Comparison of ENCODE assay signal across 12 cellular contexts in the genomic region with DNA sequence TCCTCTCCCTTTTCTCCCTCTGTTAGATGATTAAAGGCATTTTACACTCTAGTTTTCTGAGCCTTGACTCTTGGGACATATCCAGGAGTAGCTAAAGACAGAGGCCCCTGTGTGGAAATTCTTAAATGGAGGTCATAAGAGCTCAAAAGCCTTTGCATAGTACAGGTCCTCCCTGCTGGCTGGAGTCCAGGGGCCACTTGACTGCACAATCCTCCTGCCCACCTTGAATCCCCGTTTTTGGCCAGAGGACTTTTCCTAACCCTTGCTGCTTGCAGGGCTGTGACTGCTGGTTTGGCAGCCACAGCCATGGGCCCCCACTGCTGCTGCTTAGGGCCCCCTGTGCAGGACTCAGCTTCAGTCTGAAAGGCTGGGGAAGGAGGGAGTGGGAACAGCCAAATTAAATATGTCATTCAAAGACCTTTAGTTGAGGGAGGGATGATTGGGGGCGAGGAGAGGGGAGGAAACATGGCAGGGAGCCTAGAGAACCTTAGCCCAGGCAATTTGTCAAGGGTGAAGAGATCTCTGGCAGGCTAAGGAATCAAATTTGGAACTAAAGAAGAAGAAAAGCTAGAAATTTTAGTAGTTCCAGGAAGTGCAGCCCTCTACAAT. TPM values are rescaled to one million over a fixed set of nuclear protein-coding genes. Genes with fewer than 3 reads are reported as not detected.
DNase-seq lines count a peak whose midpoint lies in the region; ATAC-seq and TF ChIP-seq lines count a peak whose summit lies in the region.
"Had no signal": no experiment of that assay in that cellular context is flagged by ENCODE, and none has a peak within 500 bp of the region (broad histone marks: within the 10 kb centered on the region; RNA-seq: fewer than 3 reads in every experiment).

No MANE protein-coding gene starts in this region.

- no peak overlapping the region for H2AFZ ChIP-seq in Loucy (ENCODE audit: low read length)

- no peak overlapping the region for H3K27ac Mint-ChIP-seq in WTC11

- no peaks in the 10 kb centered on the region for H3K9me2 ChIP-seq in Loucy (replicated peaks; ENCODE audit: low read depth, low read length)

- H3K4me1 Mint-ChIP-seq in WTC11, result no peaks in the 10 kb centered on the region

- H3K4me3 ChIP-seq in Loucy (ENCODE audit: low read length, poor library complexity, severe bottlenecking) (no peak overlapping the region), ascending aorta (no peak overlapping the region), stomach smooth muscle (ENCODE audit: low read length in 2 of 2) (no peak overlapping the region)

- intact Hi-C loops in ascending aorta (cut with DNase I), result no loop called here

- H3K4me2 ChIP-seq in Loucy (ENCODE audit: low read depth, low read length, poor library complexity, severe bottlenecking), result no peak overlapping the region

- H3K4me1 ChIP-seq in Loucy (ENCODE audit: insufficient read depth, low read length, poor library complexity, severe bottlenecking) (peaks cover 46% of the 10 kb centered on the region), ascending aorta (peaks cover 6 to 15% of the 10 kb centered on the region in 2 donors), stomach smooth muscle (ENCODE audit: control insufficient read depth, insufficient read depth, low read length) (peaks cover 9% of the 10 kb centered on the region)
- H3K4me1 ChIP-seq: Caco-2 had no signal

- TF ChIP-seq CTCF in Loucy (conservative IDR thresholded peaks at IDR 0.05; ENCODE audit: low read length) (no peak), ascending aorta (IDR thresholded peaks at IDR 0.05) (no peak), WTC11 (IDR thresholded peaks at IDR 0.05) (no peak)

- DNase-seq in ascending aorta (ENCODE audit: low spot score in 2 of 2) (no peak), left kidney (ENCODE audit: low read depth, low spot score) (peak; percentile 36), COLO829 (ENCODE audit: low spot score) (no peak), WTC11 (ENCODE audit: low spot score) (no peak), NCI-H82 treated with DMSO at 0.1 percent for 48 hours (lab: John Stamatoyannopoulos, UW; ENCODE audit: unreplicated experiment) (no peak)
- DNase-seq: Caco-2; cortex of kidney; foreskin melanocyte; stimulated activated CD4-positive, alpha-beta T cell treated with anti-CD3 and anti-CD28 coated beads, Interleukin-1b, Interleukin-23, amount 100 ng/mL, for 48 hours had no signal

- ATAC-seq in WTC11, result no peak

- H3K36me3 Mint-ChIP-seq in WTC11, result peaks cover 55% of the 10 kb centered on the region

- POLR2A ChIA-PET in WTC11 (lab: Charles Lee), result no interaction called here

- CTCF ChIA-PET in WTC11 (lab: Charles Lee), result interaction anchor here (1.0 kb wide), 1 partner anchor 147 kb away, joined by 3 read pairs; no protein-coding TSS in a partner anchor

- H3K9me3 ChIP-seq in Loucy (ENCODE audit: insufficient read depth, low read depth, low read length), result no peaks in the 10 kb centered on the region
- H3K9me3 ChIP-seq in ascending aorta, result no peaks in the 10 kb centered on the region
- H3K9me3 ChIP-seq in stomach smooth muscle (ENCODE audit: control insufficient read depth in 2 of 2, low read length in 2 of 2), result no peaks in the 10 kb centered on the region
- H3K9me3 ChIP-seq: Caco-2 had no signal

- no peak overlapping the region for H3K4me3 Mint-ChIP-seq in WTC11

- peaks cover 16% of the 10 kb centered on the region for H3F3A ChIP-seq in Loucy (ENCODE audit: low read depth)

- H3K27me3 ChIP-seq in Loucy (ENCODE audit: insufficient read depth, low read length, poor library complexity, severe bottlenecking) (no peaks in the 10 kb centered on the region), ascending aorta (no peaks in the 10 kb centered on the region), stomach smooth muscle (ENCODE audit: control insufficient read depth in 1 of 2, insufficient read depth in 2 of 2, low read length in 2 of 2) (no peaks in the 10 kb centered on the region)

- no peaks in the 10 kb centered on the region for H4K20me1 ChIP-seq in Loucy (ENCODE audit: insufficient read depth, low read length, poor library complexity, severe bottlenecking)

- H3K27ac ChIP-seq in ascending aorta, result peak overlapping the region; percentile 60 to 66
- H3K27ac ChIP-seq in stomach smooth muscle (ENCODE audit: low read length), result peak overlapping the region; percentile 46

- H3K9ac ChIP-seq in Loucy (ENCODE audit: low read depth, low read length, poor library complexity, severe bottlenecking), result peak overlapping the region; percentile 45
- no peak overlapping the region for H3K9ac ChIP-seq in stomach smooth muscle (ENCODE audit: low read length in 2 of 2)

- H3K36me3 ChIP-seq in Loucy (ENCODE audit: insufficient read depth, low read length) (peaks cover 56% of the 10 kb centered on the region; the same call in 1 of the 2 replicates), ascending aorta (peaks cover 59 to 93% of the 10 kb centered on the region in 2 donors), stomach smooth muscle (ENCODE audit: control insufficient read depth in 2 of 2, insufficient read depth in 2 of 2, low read length in 2 of 2) (peaks cover 51 to 52% of the 10 kb centered on the region in 2 donors)

- H3K9me3 Mint-ChIP-seq in WTC11, result no peaks in the 10 kb centered on the region

- no peaks in the 10 kb centered on the region for H3K27me3 Mint-ChIP-seq in WTC11 (ENCODE audit: low read depth)

- no peaks in the 10 kb centered on the region for H3K79me2 ChIP-seq in Loucy (ENCODE audit: insufficient read depth, low read length)

TF ChIP-seq in WTC11, 78 proteins besides CTCF, POLR2A, EP300 and RAD21:
- TF ChIP-seq NR2C2 (CRISPR knock-in tag; IDR thresholded peaks at IDR 0.05) (no peak), CBFB (CRISPR knock-in tag; IDR thresholded peaks at IDR 0.05; ENCODE audit: low read depth) (no peak), PRRX2 (CRISPR knock-in tag; IDR thresholded peaks at IDR 0.05) (no peak), ZNF138 (CRISPR knock-in tag; conservative IDR thresholded peaks at IDR 0.05) (no peak), ZNF317 (CRISPR knock-in tag; IDR thresholded peaks at IDR 0.05; ENCODE audit: borderline replicate concordance, low read depth) (no peak), SMAD4 (CRISPR knock-in tag; IDR thresholded peaks at IDR 0.05) (no peak)
- TF ChIP-seq, protein P1, sequence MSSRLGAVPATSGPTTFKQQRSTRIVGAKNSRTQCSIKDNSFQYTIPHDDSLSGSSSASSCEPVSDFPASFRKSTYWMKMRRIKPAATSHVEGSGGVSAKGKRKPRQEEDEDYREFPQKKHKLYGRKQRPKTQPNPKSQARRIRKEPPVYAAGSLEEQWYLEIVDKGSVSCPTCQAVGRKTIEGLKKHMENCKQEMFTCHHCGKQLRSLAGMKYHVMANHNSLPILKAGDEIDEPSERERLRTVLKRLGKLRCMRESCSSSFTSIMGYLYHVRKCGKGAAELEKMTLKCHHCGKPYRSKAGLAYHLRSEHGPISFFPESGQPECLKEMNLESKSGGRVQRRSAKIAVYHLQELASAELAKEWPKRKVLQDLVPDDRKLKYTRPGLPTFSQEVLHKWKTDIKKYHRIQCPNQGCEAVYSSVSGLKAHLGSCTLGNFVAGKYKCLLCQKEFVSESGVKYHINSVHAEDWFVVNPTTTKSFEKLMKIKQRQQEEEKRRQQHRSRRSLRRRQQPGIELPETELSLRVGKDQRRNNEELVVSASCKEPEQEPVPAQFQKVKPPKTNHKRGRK (CRISPR knock-in tag; IDR thresholded peaks at IDR 0.05; ENCODE audit: borderline replicate concordance), result no peak
- TF ChIP-seq, protein P2, sequence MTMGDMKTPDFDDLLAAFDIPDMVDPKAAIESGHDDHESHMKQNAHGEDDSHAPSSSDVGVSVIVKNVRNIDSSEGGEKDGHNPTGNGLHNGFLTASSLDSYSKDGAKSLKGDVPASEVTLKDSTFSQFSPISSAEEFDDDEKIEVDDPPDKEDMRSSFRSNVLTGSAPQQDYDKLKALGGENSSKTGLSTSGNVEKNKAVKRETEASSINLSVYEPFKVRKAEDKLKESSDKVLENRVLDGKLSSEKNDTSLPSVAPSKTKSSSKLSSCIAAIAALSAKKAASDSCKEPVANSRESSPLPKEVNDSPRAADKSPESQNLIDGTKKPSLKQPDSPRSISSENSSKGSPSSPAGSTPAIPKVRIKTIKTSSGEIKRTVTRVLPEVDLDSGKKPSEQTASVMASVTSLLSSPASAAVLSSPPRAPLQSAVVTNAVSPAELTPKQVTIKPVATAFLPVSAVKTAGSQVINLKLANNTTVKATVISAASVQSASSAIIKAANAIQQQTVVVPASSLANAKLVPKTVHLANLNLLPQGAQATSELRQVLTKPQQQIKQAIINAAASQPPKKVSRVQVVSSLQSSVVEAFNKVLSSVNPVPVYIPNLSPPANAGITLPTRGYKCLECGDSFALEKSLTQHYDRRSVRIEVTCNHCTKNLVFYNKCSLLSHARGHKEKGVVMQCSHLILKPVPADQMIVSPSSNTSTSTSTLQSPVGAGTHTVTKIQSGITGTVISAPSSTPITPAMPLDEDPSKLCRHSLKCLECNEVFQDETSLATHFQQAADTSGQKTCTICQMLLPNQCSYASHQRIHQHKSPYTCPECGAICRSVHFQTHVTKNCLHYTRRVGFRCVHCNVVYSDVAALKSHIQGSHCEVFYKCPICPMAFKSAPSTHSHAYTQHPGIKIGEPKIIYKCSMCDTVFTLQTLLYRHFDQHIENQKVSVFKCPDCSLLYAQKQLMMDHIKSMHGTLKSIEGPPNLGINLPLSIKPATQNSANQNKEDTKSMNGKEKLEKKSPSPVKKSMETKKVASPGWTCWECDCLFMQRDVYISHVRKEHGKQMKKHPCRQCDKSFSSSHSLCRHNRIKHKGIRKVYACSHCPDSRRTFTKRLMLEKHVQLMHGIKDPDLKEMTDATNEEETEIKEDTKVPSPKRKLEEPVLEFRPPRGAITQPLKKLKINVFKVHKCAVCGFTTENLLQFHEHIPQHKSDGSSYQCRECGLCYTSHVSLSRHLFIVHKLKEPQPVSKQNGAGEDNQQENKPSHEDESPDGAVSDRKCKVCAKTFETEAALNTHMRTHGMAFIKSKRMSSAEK (CRISPR knock-in tag; IDR thresholded peaks at IDR 0.05; ENCODE audit: borderline replicate concordance), result no peak
- TF ChIP-seq, protein P3, sequence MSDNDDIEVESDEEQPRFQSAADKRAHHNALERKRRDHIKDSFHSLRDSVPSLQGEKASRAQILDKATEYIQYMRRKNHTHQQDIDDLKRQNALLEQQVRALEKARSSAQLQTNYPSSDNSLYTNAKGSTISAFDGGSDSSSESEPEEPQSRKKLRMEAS (CRISPR knock-in tag; IDR thresholded peaks at IDR 0.05), result no peak

RNA-seq across cellular contexts. Expression of a gene that starts 33.3 kb away (rescaled TPM):
- 104 TPM for total RNA-seq in ascending aorta
- total RNA-seq in WTC11 (2021), result 45.1 to 53.0 TPM (median 45.9 TPM) in 3 replicates

RNA-seq across cellular contexts. Expression of a gene that starts 33.7 kb away (rescaled TPM):
- 9.7 TPM for total RNA-seq in ascending aorta
- 13.3 to 16.0 TPM (median 15.2 TPM) in 3 replicates for total RNA-seq in WTC11 (2021)

RNA-seq across cellular contexts. Expression of a gene that starts 49.7 kb away (rescaled TPM):
- total RNA-seq in ascending aorta (208 TPM), WTC11 (2021) (73.4 to 85.4 TPM (median 81.7 TPM) in 3 replicates)

RNA-seq across cellular contexts. Expression of a gene that starts 50.1 kb away (rescaled TPM):
- total RNA-seq in ascending aorta, result not detected
- 4.4 to 5.6 TPM (median 5.2 TPM) in 3 replicates for total RNA-seq in WTC11 (2021)

RNA-seq across cellular contexts. Expression of a gene that starts 51.9 kb away (rescaled TPM):
- total RNA-seq in ascending aorta, result 2.6 TPM
- total RNA-seq in WTC11 (2021), result 0.50 to 0.82 TPM (median 0.73 TPM) in 3 replicates
- total RNA-seq: kidney epithelial cell had no signal
